ENCODE assay signal across 8 cellular contexts in the genomic region with DNA sequence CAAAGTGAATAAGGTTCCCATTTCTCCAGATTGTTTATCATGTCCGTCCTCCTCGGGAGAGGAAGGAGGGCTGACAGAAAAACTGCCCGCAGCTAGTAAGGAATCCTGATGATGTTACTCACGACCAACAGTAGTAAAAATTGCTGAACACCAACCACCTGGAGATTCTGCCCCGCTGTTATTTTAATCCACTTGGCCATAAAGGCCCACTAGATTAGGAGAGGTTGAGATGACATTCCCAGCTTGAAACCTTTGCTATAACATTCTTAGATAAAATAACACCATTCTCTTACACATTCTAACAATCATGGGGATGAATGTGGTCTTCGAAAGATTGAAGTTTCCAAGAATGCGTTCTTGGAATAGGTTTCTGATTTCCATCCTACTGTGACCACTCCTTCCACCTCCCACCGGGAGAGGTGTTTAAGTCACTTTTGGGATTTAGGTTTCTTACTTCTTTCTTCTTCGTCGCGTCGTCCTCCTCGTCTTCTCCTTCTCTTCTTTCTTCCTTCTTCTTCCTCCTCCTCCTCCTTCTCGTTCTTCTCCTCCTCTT. TPM values are rescaled to one million over a fixed set of nuclear protein-coding genes. Genes with fewer than 3 reads are reported as not detected.
DNase-seq lines count a peak whose midpoint lies in the region; ATAC-seq and TF ChIP-seq lines count a peak whose summit lies in the region.

No MANE protein-coding gene starts in this region.

- no peak for ATAC-seq in psoas muscle
- ATAC-seq in GM19397 (IDR thresholded peaks at IDR 0.05; ENCODE audit: unreplicated experiment): no peak

- no peaks in the 10 kb centered on the region for H3K27me3 ChIP-seq in psoas muscle (ENCODE audit: insufficient read depth in 3 of 3, low read length in 2 of 3)

- no peaks in the 10 kb centered on the region for H3K9me3 ChIP-seq in psoas muscle

- H3K4me1 ChIP-seq in psoas muscle: peaks cover 14% of the 10 kb centered on the region

- no peak for TF ChIP-seq CTCF in fibroblast of mammary gland (conservative IDR thresholded peaks at IDR 0.05; ENCODE audit: control insufficient read depth, insufficient read depth, low read depth, low read length)
- TF ChIP-seq CTCF in psoas muscle (IDR thresholded peaks at IDR 0.05): no peak

- peak overlapping the region; percentile 66 for H3K4me3 ChIP-seq in fibroblast of mammary gland (ENCODE audit: control insufficient read depth, low read depth, low read length)
- peak overlapping the region; percentile 91 for H3K4me3 ChIP-seq in psoas muscle

- intact Hi-C loops in psoas muscle (cut with DNase I): loop anchor here (2.0 to 10.0 kb wide), 5 partner anchors 146 to 363 kb away; no protein-coding TSS in a partner anchor

- H3K36me3 ChIP-seq in psoas muscle (ENCODE audit: insufficient read depth in 1 of 2, low read depth in 1 of 2): no peaks in the 10 kb centered on the region

- DNase-seq in EL (peak; percentile 64), RPMI7951 (ENCODE audit: low read depth) (peak; percentile 20), fibroblast of mammary gland (ENCODE audit: low read depth) (peak; percentile 24), psoas muscle (no peak), cerebellar cortex (ENCODE audit: low spot score) (no peak), NCI-H2196 treated with DMSO at 0.1 percent for 48 hours (lab: John Stamatoyannopoulos, UW; ENCODE audit: unreplicated experiment) (no peak), UCSD-AML1 (lab: John Stamatoyannopoulos, UW; ENCODE audit: unreplicated experiment) (no peak)

- no peak overlapping the region for H3K27ac ChIP-seq in psoas muscle

- 37 to 46% (median 45%) methylated on average over 14 of the region's 14 CpGs for WGBS in psoas muscle, 3 donors

RNA-seq across cellular contexts. Expression of gene CACHD1, which starts 1.9 kb away (rescaled TPM):
- total RNA-seq in RPMI7951 (2014; rRNA removed; shearing (Covaris generic)): 0.98 and 1.2 TPM in 2 replicates
- total RNA-seq in psoas muscle: 1 to 10 TPM; 2.1 to 5.8 (median 4.1) TPM
- polyA plus RNA-seq in psoas muscle: 1 to 10 TPM; 1.1 to 1.4 (median 1.1) TPM

Comparison
In these comparisons a context has a peak if more than half of its experiments do, and no peak if none do; other contexts are left out.
1. DNase-seq: peak in EL (single experiment), RPMI7951 (single experiment) and fibroblast of mammary gland (single experiment); none in psoas muscle (0 of 2), cerebellar cortex (single experiment), NCI-H2196 treated with DMSO at 0.1 percent for 48 hours (single experiment) and UCSD-AML1 (single experiment).